In the genomic region with DNA sequence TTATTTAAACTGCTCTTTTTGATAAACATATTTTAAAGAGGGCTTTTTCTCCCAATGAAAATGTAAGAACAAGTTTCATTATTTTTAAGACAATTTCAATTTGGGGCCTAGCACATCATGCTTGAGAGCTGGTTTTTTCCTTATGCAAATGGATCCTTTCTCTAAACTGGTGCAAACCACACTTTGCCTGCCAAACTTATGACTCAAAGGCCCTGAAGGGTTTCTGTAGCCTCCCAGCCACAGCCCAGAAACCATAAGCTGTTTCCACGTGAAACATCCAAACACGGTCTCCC, we compare ENCODE assay signal across 8 cellular contexts. TPM values are rescaled to one million over a fixed set of nuclear protein-coding genes. Genes with fewer than 3 reads are reported as not detected.
DNase-seq lines count a peak whose midpoint lies in the region; ATAC-seq and TF ChIP-seq lines count a peak whose summit lies in the region.

No MANE protein-coding gene starts in this region.

- 0 out of 2 replicates have a peak, but pooled peaks cover 10% of the 10 kb centered on the region for H3K36me3 ChIP-seq in KOPT-K1 (ENCODE audit: insufficient read depth, low read length)

- H3K36me3 Mint-ChIP-seq in chondrocyte (ENCODE audit: low read depth) (no peaks in the 10 kb centered on the region), natural killer cell (no peaks in the 10 kb centered on the region)

- no peaks in the 10 kb centered on the region for H3K27me3 Mint-ChIP-seq in chondrocyte (ENCODE audit: low read depth)
- H3K27me3 Mint-ChIP-seq in natural killer cell (ENCODE audit: low read depth in 2 of 2): peaks cover 4 to 14% of the 10 kb centered on the region in 2 donors

- peak overlapping the region; percentile 40 for H3K4me3 ChIP-seq in AG10803 (ENCODE audit: low read length)

- H3K4me1 Mint-ChIP-seq in chondrocyte (ENCODE audit: low read depth): peaks cover 28% of the 10 kb centered on the region
- peaks cover 27 to 28% of the 10 kb centered on the region in 2 donors for H3K4me1 Mint-ChIP-seq in natural killer cell

- no peaks in the 10 kb centered on the region for H3K9me3 ChIP-seq in KOPT-K1 (ENCODE audit: insufficient read depth, low read length, poor library complexity, severe bottlenecking)

- intact Hi-C loops in natural killer cell (cut with micrococcal nuclease): loop anchor here (1.0 kb wide), 1 partner anchor 72 kb away; a partner anchor contains a TSS

- DNase-seq in AG10803 (ENCODE audit: low read depth) (no peak), chondrocyte (ENCODE audit: low spot score) (no peak), natural killer cell (no peak), NCI-H524 treated with DMSO at 0.1 percent for 48 hours (lab: John Stamatoyannopoulos, UW) (no peak), retina (no peak)

- ATAC-seq in natural killer cell (no peak), GM21515 (IDR thresholded peaks at IDR 0.05; ENCODE audit: unreplicated experiment) (no peak), HG03571 (IDR thresholded peaks at IDR 0.05; ENCODE audit: unreplicated experiment) (no peak)

- H3K27ac ChIP-seq in KOPT-K1 (ENCODE audit: low read depth, low read length, poor library complexity, severe bottlenecking): peak overlapping the region; percentile 45

- H3K27ac Mint-ChIP-seq in chondrocyte (ENCODE audit: unreplicated experiment) (peak overlapping the region; percentile 93), natural killer cell (peak overlapping the region; percentile 80 to 93)

- H3K9me3 Mint-ChIP-seq in chondrocyte (ENCODE audit: low read depth) (no peaks in the 10 kb centered on the region), natural killer cell (no peaks in the 10 kb centered on the region)

- H3K4me3 Mint-ChIP-seq in chondrocyte (ENCODE audit: unreplicated experiment) (peak overlapping the region; percentile 63), natural killer cell (peak overlapping the region; percentile 97)

- no peak for TF ChIP-seq CTCF in AG10803 (conservative IDR thresholded peaks at IDR 0.05; ENCODE audit: low read length)
- no peak for TF ChIP-seq CTCF in chondrocyte (IDR thresholded peaks at IDR 0.05)
- no peak for TF ChIP-seq CTCF in natural killer cell (IDR thresholded peaks at IDR 0.05)

RNA-seq across cellular contexts. Expression of a gene that starts 0.5 kb away (rescaled TPM):
- total RNA-seq in chondrocyte: 11.0 to 12.3 TPM (median 11.2 TPM) in 3 replicates
- total RNA-seq in natural killer cell: 10 to 100 TPM; 16.4 to 23.5 (median 21.1) TPM
